In genomic region chr19:8335343-8336071, GRCh38 we compare ENCODE assay signal across 8 cellular contexts. TPM values are rescaled to one million over a fixed set of nuclear protein-coding genes. Genes with fewer than 3 reads are reported as not detected.
DNase-seq lines count a peak whose midpoint lies in the region; ATAC-seq and TF ChIP-seq lines count a peak whose summit lies in the region.

No MANE protein-coding gene starts in this region.

- peak in 1 of 6 experiments; percentile 17 for TF ChIP-seq CTCF in thyroid gland (IDR thresholded peaks at IDR 0.05)

- no peaks in the 10 kb centered on the region for H4K20me1 ChIP-seq in GM23248 (ENCODE audit: insufficient read depth)

- no peak overlapping the region for H3K27ac Mint-ChIP-seq in activated T-helper 2 cell treated with anti-CD3 and anti-CD28 coated beads, Interferon-gamma antibody, Interleukin-2, Interleukin-4, amounts not matched to agents 10 μg/mL and 5 μg/mL and 100 μg/mL, durations not matched to agents 14 hours and 24 hours and 36 hours
- no peak overlapping the region for H3K27ac Mint-ChIP-seq in memory B cell

- H3K27me3 ChIP-seq in GM23248 (replicated peaks; ENCODE audit: insufficient read depth) (peaks cover 12% of the 10 kb centered on the region), thyroid gland (no peaks in the 10 kb centered on the region)

- H3K4me1 Mint-ChIP-seq in activated T-helper 2 cell treated with anti-CD3 and anti-CD28 coated beads, Interferon-gamma antibody, Interleukin-2, Interleukin-4, amounts not matched to agents 10 μg/mL and 5 μg/mL and 100 μg/mL, durations not matched to agents 14 hours and 24 hours and 36 hours (ENCODE audit: low read depth) = peaks cover 6% of the 10 kb centered on the region
- peaks cover 7% of the 10 kb centered on the region for H3K4me1 Mint-ChIP-seq in memory B cell

- H2AFZ ChIP-seq in GM23248 = no peak overlapping the region; the same call in 1 of the 2 replicates

- TF ChIP-seq POLR2A in thyroid gland (IDR thresholded peaks at IDR 0.05) = no peak

- WGBS in GM23248 (ENCODE audit: low coverage in 1 of 2, low lambda C conversion rate in 2 of 2, missing lambda C conversion rate in 2 of 2), 2 experiments = 5 to 8% methylated on average over 45 to 47 of the region's 79 CpGs
- WGBS in thyroid gland, 2 donors = 24 to 35% methylated on average over 4 to 22 of the region's 79 CpGs

- no peaks in the 10 kb centered on the region for H3F3A ChIP-seq in GM23248 (ENCODE audit: insufficient read depth)

- peak; percentile 63 for DNase-seq in COR-L47 (lab: John Stamatoyannopoulos, UW)
- peak; percentile 12 for DNase-seq in GM23248
- DNase-seq in activated T-helper 2 cell treated with anti-CD3 and anti-CD28 coated beads, Interferon-gamma antibody, Interleukin-2, Interleukin-4, amounts not matched to agents 10 μg/mL and 5 μg/mL and 100 μg/mL, durations not matched to agents 14 hours and 24 hours and 36 hours (ENCODE audit: low spot score) = no peak
- no peak for DNase-seq in memory B cell (ENCODE audit: low spot score in 2 of 2)
- no peak for DNase-seq in thyroid gland
- DNase-seq in NCI-H1694 (lab: John Stamatoyannopoulos, UW) = no peak
- DNase-seq in amygdala (lab: John Stamatoyannopoulos, UW) = no peak

- H3K36me3 Mint-ChIP-seq in activated T-helper 2 cell treated with anti-CD3 and anti-CD28 coated beads, Interferon-gamma antibody, Interleukin-2, Interleukin-4, amounts not matched to agents 10 μg/mL and 5 μg/mL and 100 μg/mL, durations not matched to agents 14 hours and 24 hours and 36 hours (ENCODE audit: low read depth) = no peaks in the 10 kb centered on the region
- H3K36me3 Mint-ChIP-seq in memory B cell = no peaks in the 10 kb centered on the region

- no peaks in the 10 kb centered on the region for H3K79me2 ChIP-seq in GM23248 (ENCODE audit: insufficient read depth)

- no peak overlapping the region for H3K27ac ChIP-seq in GM23248
- no peak overlapping the region for H3K27ac ChIP-seq in thyroid gland

- H3K9ac ChIP-seq in GM23248 = no peak overlapping the region

- H3K4me3 ChIP-seq in GM23248 (peak overlapping the region; percentile 55), thyroid gland (replicated peaks in 1 of 3) (peak overlapping the region in 1 of 3 donors; percentile 21)

- H3K4me1 ChIP-seq in GM23248 (ENCODE audit: insufficient read depth) (no peaks in the 10 kb centered on the region), thyroid gland (peaks cover 0 to 20% of the 10 kb centered on the region in 2 donors)

- H3K9me3 Mint-ChIP-seq in activated T-helper 2 cell treated with anti-CD3 and anti-CD28 coated beads, Interferon-gamma antibody, Interleukin-2, Interleukin-4, amounts not matched to agents 10 μg/mL and 5 μg/mL and 100 μg/mL, durations not matched to agents 14 hours and 24 hours and 36 hours = no peaks in the 10 kb centered on the region
- H3K9me3 Mint-ChIP-seq in memory B cell = no peaks in the 10 kb centered on the region

- H3K27me3 Mint-ChIP-seq in activated T-helper 2 cell treated with anti-CD3 and anti-CD28 coated beads, Interferon-gamma antibody, Interleukin-2, Interleukin-4, amounts not matched to agents 10 μg/mL and 5 μg/mL and 100 μg/mL, durations not matched to agents 14 hours and 24 hours and 36 hours (ENCODE audit: low read depth) = peaks cover 40% of the 10 kb centered on the region
- H3K27me3 Mint-ChIP-seq in memory B cell = peaks cover 16% of the 10 kb centered on the region

- H3K9me2 ChIP-seq in GM23248 (ENCODE audit: insufficient read depth) = no peaks in the 10 kb centered on the region

- in situ Hi-C loops in GM23248 (cut with MboI) = no loop called here

- H3K9me3 ChIP-seq in GM23248 (ENCODE audit: low read depth) = no peaks in the 10 kb centered on the region
- no peaks in the 10 kb centered on the region for H3K9me3 ChIP-seq in thyroid gland

- intact Hi-C loops in activated T-helper 2 cell treated with anti-CD3 and anti-CD28 coated beads, Interferon-gamma antibody, Interleukin-2, Interleukin-4, amounts not matched to agents 10 μg/mL and 5 μg/mL and 100 μg/mL, durations not matched to agents 14 hours and 24 hours and 36 hours (cut with micrococcal nuclease) = no loop called here
- intact Hi-C loops in thyroid gland (cut with DNase I) = loop anchor here (10.0 kb wide), 1 partner anchor 249 kb away; no protein-coding TSS in a partner anchor

- peak overlapping the region; percentile 55 for H3K4me2 ChIP-seq in GM23248 (ENCODE audit: unreplicated experiment)

- H3K36me3 ChIP-seq in GM23248 (ENCODE audit: low read depth) (no peaks in the 10 kb centered on the region), thyroid gland (no peaks in the 10 kb centered on the region)

- H3K4me3 Mint-ChIP-seq in activated T-helper 2 cell treated with anti-CD3 and anti-CD28 coated beads, Interferon-gamma antibody, Interleukin-2, Interleukin-4, amounts not matched to agents 10 μg/mL and 5 μg/mL and 100 μg/mL, durations not matched to agents 14 hours and 24 hours and 36 hours (ENCODE audit: low read depth) = peak overlapping the region; percentile 39
- peak overlapping the region; percentile 44 for H3K4me3 Mint-ChIP-seq in memory B cell

- peak; percentile 75 for ATAC-seq in memory B cell (ENCODE audit: low read depth)
- ATAC-seq in HG02973 (IDR thresholded peaks at IDR 0.05; ENCODE audit: unreplicated experiment) = no peak

RNA-seq across cellular contexts. Expression of gene KANK3, which starts 7.6 kb away (rescaled TPM):
- 0.11 and 0.63 TPM in 2 replicates for total RNA-seq in GM23248 (2014; rRNA removed; shearing (Covaris generic))
- not detected in 2 replicates for polyA plus RNA-seq in GM23248 (2016; fragmentation: Nextera tagmentation; extraction: Ambion mirVana)
- total RNA-seq in activated T-helper 2 cell treated with anti-CD3 and anti-CD28 coated beads, Interferon-gamma antibody, Interleukin-2, Interleukin-4, amounts not matched to agents 10 μg/mL and 5 μg/mL and 100 μg/mL, durations not matched to agents 14 hours and 24 hours and 36 hours = 0.89 and 1.7 TPM in 2 replicates
- total RNA-seq in thyroid gland = 10 to 100 TPM; 21.1 to 49.7 (median 30.5) TPM

RNA-seq across cellular contexts. Expression of gene RPS28, which starts 14.2 kb away (rescaled TPM):
- 116 and 235 TPM in 2 replicates for total RNA-seq in GM23248 (2014; rRNA removed; shearing (Covaris generic))
- polyA plus RNA-seq in GM23248 (2016; fragmentation: Nextera tagmentation; extraction: Ambion mirVana) = 580 and 587 TPM in 2 replicates
- total RNA-seq in activated T-helper 2 cell treated with anti-CD3 and anti-CD28 coated beads, Interferon-gamma antibody, Interleukin-2, Interleukin-4, amounts not matched to agents 10 μg/mL and 5 μg/mL and 100 μg/mL, durations not matched to agents 14 hours and 24 hours and 36 hours = 1,945 and 1,967 TPM in 2 replicates
- total RNA-seq in thyroid gland = 100 to 1,000 TPM; 262 to 525 (median 420) TPM

RNA-seq across cellular contexts. Expression of gene NDUFA7, which starts 14.3 kb away (rescaled TPM):
- 17.6 and 30.7 TPM in 2 replicates for total RNA-seq in GM23248 (2014; rRNA removed; shearing (Covaris generic))
- 105 and 108 TPM in 2 replicates for polyA plus RNA-seq in GM23248 (2016; fragmentation: Nextera tagmentation; extraction: Ambion mirVana)
- 48.6 and 54.5 TPM in 2 replicates for total RNA-seq in activated T-helper 2 cell treated with anti-CD3 and anti-CD28 coated beads, Interferon-gamma antibody, Interleukin-2, Interleukin-4, amounts not matched to agents 10 μg/mL and 5 μg/mL and 100 μg/mL, durations not matched to agents 14 hours and 24 hours and 36 hours
- 10 to 100 TPM in 2 of 4 donors, 1 to 10 TPM in 2; 3.8 to 39.7 (median 17.0) TPM for total RNA-seq in thyroid gland

RNA-seq across cellular contexts. Expression of gene CD320, which starts 27.3 kb away (rescaled TPM):
- 55.8 and 65.8 TPM in 2 replicates for total RNA-seq in GM23248 (2014; rRNA removed; shearing (Covaris generic))
- polyA plus RNA-seq in GM23248 (2016; fragmentation: Nextera tagmentation; extraction: Ambion mirVana) = 72.2 and 79.4 TPM in 2 replicates
- 90.0 and 90.2 TPM in 2 replicates for total RNA-seq in activated T-helper 2 cell treated with anti-CD3 and anti-CD28 coated beads, Interferon-gamma antibody, Interleukin-2, Interleukin-4, amounts not matched to agents 10 μg/mL and 5 μg/mL and 100 μg/mL, durations not matched to agents 14 hours and 24 hours and 36 hours
- 100 to 1,000 TPM in 1 of 4 donors, 10 to 100 TPM in 3; 20.8 to 114 (median 74.0) TPM for total RNA-seq in thyroid gland

RNA-seq across cellular contexts. Expression of gene ANGPTL4, which starts 28.4 kb away (rescaled TPM):
- 11.4 and 13.1 TPM in 2 replicates for total RNA-seq in GM23248 (2014; rRNA removed; shearing (Covaris generic))
- polyA plus RNA-seq in GM23248 (2016; fragmentation: Nextera tagmentation; extraction: Ambion mirVana) = 37.9 and 39.9 TPM in 2 replicates
- 7.1 and 7.4 TPM in 2 replicates for total RNA-seq in activated T-helper 2 cell treated with anti-CD3 and anti-CD28 coated beads, Interferon-gamma antibody, Interleukin-2, Interleukin-4, amounts not matched to agents 10 μg/mL and 5 μg/mL and 100 μg/mL, durations not matched to agents 14 hours and 24 hours and 36 hours
- total RNA-seq in thyroid gland = 10 to 100 TPM; 19.9 to 99.8 (median 46.6) TPM

Comparison
In these comparisons a context has a peak if more than half of its experiments do, and no peak if none do; other contexts are left out.
1. DNase-seq: peak in COR-L47 (single experiment) and GM23248 (single experiment); none in activated T-helper 2 cell treated with anti-CD3 and anti-CD28 coated beads, Interferon-gamma antibody, Interleukin-2, Interleukin-4, amounts not matched to agents 10 μg/mL and 5 μg/mL and 100 μg/mL, durations not matched to agents 14 hours and 24 hours and 36 hours (single experiment), memory B cell (0 of 2), thyroid gland (0 of 2), NCI-H1694 (single experiment) and amygdala (0 of 56).